Comparison of ENCODE assay signal across 17 cellular contexts in genomic region chr2:241672243-241673188, GRCh38.
"Had no signal": no experiment of that assay in that cellular context is flagged by ENCODE, and none has a peak within 500 bp of the region (broad histone marks: within the 10 kb centered on the region; RNA-seq: fewer than 3 reads in every experiment).

No MANE protein-coding gene starts in this region.

- H3K27me3 Mint-ChIP-seq: activated naive CD8-positive, alpha-beta T cell treated with anti-CD3 and anti-CD28 coated beads, Interleukin-2, amount 10 ng/mL, durations not matched to agents 7 days and 5 days had no signal

- H3K4me1 ChIP-seq: foreskin keratinocyte, lower lobe of right lung, pancreas had no signal

- H3K9me3 Mint-ChIP-seq: activated naive CD8-positive, alpha-beta T cell treated with anti-CD3 and anti-CD28 coated beads, Interleukin-2, amount 10 ng/mL, durations not matched to agents 7 days and 5 days; immature natural killer cell; mesothelial cell of epicardium; WTC11 had no signal

- FAIRE-seq: pancreas, TTC549 had no signal

- ATAC-seq: foreskin keratinocyte, lower lobe of right lung, pancreas, WTC11 had no signal

- H3K27ac ChIP-seq: brain microvascular endothelial cell, foreskin keratinocyte, lower lobe of right lung, pancreas had no signal

- H3K4me1 Mint-ChIP-seq: mesothelial cell of epicardium had no signal

- H3K27me3 ChIP-seq: brain microvascular endothelial cell, foreskin keratinocyte, pancreas had no signal

- H3K4me3 Mint-ChIP-seq: activated naive CD8-positive, alpha-beta T cell treated with anti-CD3 and anti-CD28 coated beads, Interleukin-2, amount 10 ng/mL, durations not matched to agents 7 days and 5 days; immature natural killer cell; mesothelial cell of epicardium; WTC11 had no signal

- H3K4me3 ChIP-seq: lower lobe of right lung, pancreas, thoracic aorta had no signal

- DNase-seq: activated CD4-positive, alpha-beta T cell treated with anti-CD3 and anti-CD28 coated beads for 4 hours; activated CD8-positive, alpha-beta memory T cell treated with anti-CD3 and anti-CD28 coated beads for 24 hours; activated naive CD8-positive, alpha-beta T cell treated with anti-CD3 and anti-CD28 coated beads, Interleukin-2, amount 10 ng/mL, durations not matched to agents 7 days and 5 days; activated T-cell treated with anti-CD3 and anti-CD28 coated beads for 4 hours; anterior cingulate cortex; brain microvascular endothelial cell; cortex of kidney; effector CD4-positive, alpha-beta T cell; foreskin keratinocyte; lower lobe of right lung; stimulated activated CD4-positive, alpha-beta T cell treated with anti-CD3 and anti-CD28 coated beads, Interleukin-1b, Interleukin-23, amount 100 ng/mL, for 48 hours had no signal

- H3K27ac Mint-ChIP-seq: mesothelial cell of epicardium had no signal

- H3K9me3 ChIP-seq: lower lobe of right lung, pancreas, thoracic aorta had no signal
